Comparison of ENCODE assay signal across 12 cellular contexts in the genomic region with DNA sequence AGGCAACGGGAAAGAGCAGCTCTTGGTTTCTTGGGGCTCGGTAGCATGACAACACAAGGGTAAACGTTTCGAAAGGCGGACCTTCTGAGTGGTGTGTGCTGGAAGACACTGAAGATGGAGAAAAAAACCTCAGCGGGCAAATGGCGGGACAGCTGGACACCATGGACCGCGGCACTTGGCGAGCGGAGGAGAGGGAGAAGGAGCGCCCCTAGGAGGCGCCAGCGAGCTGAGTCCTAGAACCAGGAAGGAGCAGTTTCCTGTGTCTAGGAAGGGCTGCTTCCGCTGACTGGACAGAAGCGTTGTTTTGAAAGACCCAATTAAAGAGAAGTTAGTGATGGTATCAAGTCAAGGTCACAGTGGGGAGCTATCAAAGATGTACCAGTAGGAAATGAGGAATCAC. TPM values are rescaled to one million over a fixed set of nuclear protein-coding genes. Genes with fewer than 3 reads are reported as not detected.
DNase-seq lines count a peak whose midpoint lies in the region; ATAC-seq, FAIRE-seq and TF ChIP-seq lines count a peak whose summit lies in the region.
"Had no signal": no experiment of that assay in that cellular context is flagged by ENCODE, and none has a peak within 500 bp of the region (broad histone marks: within the 10 kb centered on the region; RNA-seq: fewer than 3 reads in every experiment).

No MANE protein-coding gene starts in this region.

- no peaks in the 10 kb centered on the region for H3K27me3 ChIP-seq in GM23338 (ENCODE audit: insufficient read depth)

- H3K79me2 ChIP-seq in GM23338 (replicated peaks; ENCODE audit: insufficient read depth), result no peaks in the 10 kb centered on the region

- peak overlapping the region; percentile 86 for H2AFZ ChIP-seq in GM23338

- no peaks in the 10 kb centered on the region for H4K20me1 ChIP-seq in GM23338 (replicated peaks; ENCODE audit: insufficient read depth)

- ATAC-seq in GM23338 (peak; percentile 62), HG03571 (IDR thresholded peaks at IDR 0.05; ENCODE audit: unreplicated experiment) (no peak), HG03442 (IDR thresholded peaks at IDR 0.05; ENCODE audit: unreplicated experiment) (no peak)
- ATAC-seq: CD8-positive, alpha-beta T cell had no signal

- FAIRE-seq in D721Med (lab: Jason Lieb, UNC), result no peak

- no peak overlapping the region for H3K27ac ChIP-seq in GM23338 (ENCODE audit: low read depth)
- H3K27ac ChIP-seq in VCaP, result no peak overlapping the region

- H3K9me3 Mint-ChIP-seq in GM23338 (no peaks in the 10 kb centered on the region), immature natural killer cell (peaks cover 0 to 10% (median 2%) of the 10 kb centered on the region in 6 donors)
- H3K9me3 Mint-ChIP-seq: CD8-positive, alpha-beta T cell had no signal

- TF ChIP-seq CTCF in D721Med (IDR thresholded peaks at IDR 0.05; ENCODE audit: insufficient read depth, missing control alignments), result peak; percentile 2
- TF ChIP-seq CTCF in GM23338 (conservative IDR thresholded peaks at IDR 0.05; ENCODE audit: low read depth in 2 of 2), result peak; percentile 82
- TF ChIP-seq CTCF in VCaP (conservative IDR thresholded peaks at IDR 0.05), result peak; percentile 2; the same call in 1 of the 2 replicates

- H3K36me3 Mint-ChIP-seq in GM23338 (ENCODE audit: low read depth) (no peaks in the 10 kb centered on the region), immature natural killer cell (peaks cover 0 to 4% (median 0%) of the 10 kb centered on the region in 3 donors)
- H3K36me3 Mint-ChIP-seq: CD8-positive, alpha-beta T cell had no signal

- H3K9me2 ChIP-seq in GM23338 (ENCODE audit: insufficient read depth), result peaks cover 12% of the 10 kb centered on the region

- DNase-seq in D721Med (ENCODE audit: insufficient read length, low spot score) (no peak), GM23338 (ENCODE audit: low spot score) (peak; percentile 89), immature natural killer cell (no peak), NAMALWA (ENCODE audit: low spot score) (no peak)
- DNase-seq: activated CD4-positive, alpha-beta T cell treated with anti-CD3 and anti-CD28 coated beads, Interleukin-2, amount 10 ng/mL, durations not matched to agents 7 days and 5 days; activated naive CD4-positive, alpha-beta T cell treated with anti-CD3 and anti-CD28 coated beads for 36 hours; CD8-positive, alpha-beta T cell; GOT3; NCI-H1694 had no signal

- H3K4me1 ChIP-seq in GM23338 (ENCODE audit: insufficient read depth), result peaks cover 10% of the 10 kb centered on the region

- no peaks in the 10 kb centered on the region for H3K36me3 ChIP-seq in GM23338 (ENCODE audit: insufficient read depth)

- peaks cover 23% of the 10 kb centered on the region for H3K4me1 Mint-ChIP-seq in GM23338
- no peaks in the 10 kb centered on the region for H3K4me1 Mint-ChIP-seq in immature natural killer cell
- H3K4me1 Mint-ChIP-seq: activated CD4-positive, alpha-beta T cell treated with anti-CD3 and anti-CD28 coated beads, Interleukin-2, amount 10 ng/mL, durations not matched to agents 7 days and 5 days had no signal

- H3F3A ChIP-seq in GM23338 (replicated peaks; ENCODE audit: low read depth), result 0 out of 2 replicates have a peak, but pooled peaks cover 3% of the 10 kb centered on the region

- H3K27me3 Mint-ChIP-seq in GM23338 (ENCODE audit: insufficient read depth, low read depth, poor library complexity) (peaks cover 2% of the 10 kb centered on the region), immature natural killer cell (ENCODE audit: low read depth in 3 of 3) (peaks cover 0 to 4% (median 3%) of the 10 kb centered on the region in 3 donors)

- no peak overlapping the region for H3K4me3 ChIP-seq in GM23338

- H3K27ac Mint-ChIP-seq in GM23338 (no peak overlapping the region), immature natural killer cell (peak overlapping the region in 1 of 6 donors; percentile 9)
- H3K27ac Mint-ChIP-seq: activated CD4-positive, alpha-beta T cell treated with anti-CD3 and anti-CD28 coated beads, Interleukin-2, amount 10 ng/mL, durations not matched to agents 7 days and 5 days; activated naive CD4-positive, alpha-beta T cell treated with anti-CD3 and anti-CD28 coated beads for 36 hours; CD8-positive, alpha-beta T cell had no signal

- H3K4me2 ChIP-seq in GM23338, result no peak overlapping the region

- H3K4me3 Mint-ChIP-seq in GM23338, result no peak overlapping the region
- peak overlapping the region in 3 of 5 donors; percentile 38 to 56 (median 49) for H3K4me3 Mint-ChIP-seq in immature natural killer cell
- H3K4me3 Mint-ChIP-seq: activated CD4-positive, alpha-beta T cell treated with anti-CD3 and anti-CD28 coated beads, Interleukin-2, amount 10 ng/mL, durations not matched to agents 7 days and 5 days; activated naive CD4-positive, alpha-beta T cell treated with anti-CD3 and anti-CD28 coated beads for 36 hours; CD8-positive, alpha-beta T cell had no signal

TF ChIP-seq in GM23338, 12 proteins besides CTCF, POLR2A, EP300 and RAD21:
- TF ChIP-seq NANOG (IDR thresholded peaks at IDR 0.05; ENCODE audit: borderline replicate concordance), result no peak
- no peak for TF ChIP-seq JUNB (IDR thresholded peaks at IDR 0.05; ENCODE audit: unreplicated experiment)
- TF ChIP-seq ZNF114 (CRISPR knock-in tag; IDR thresholded peaks at IDR 0.05), result no peak
- TF ChIP-seq, protein P1, sequence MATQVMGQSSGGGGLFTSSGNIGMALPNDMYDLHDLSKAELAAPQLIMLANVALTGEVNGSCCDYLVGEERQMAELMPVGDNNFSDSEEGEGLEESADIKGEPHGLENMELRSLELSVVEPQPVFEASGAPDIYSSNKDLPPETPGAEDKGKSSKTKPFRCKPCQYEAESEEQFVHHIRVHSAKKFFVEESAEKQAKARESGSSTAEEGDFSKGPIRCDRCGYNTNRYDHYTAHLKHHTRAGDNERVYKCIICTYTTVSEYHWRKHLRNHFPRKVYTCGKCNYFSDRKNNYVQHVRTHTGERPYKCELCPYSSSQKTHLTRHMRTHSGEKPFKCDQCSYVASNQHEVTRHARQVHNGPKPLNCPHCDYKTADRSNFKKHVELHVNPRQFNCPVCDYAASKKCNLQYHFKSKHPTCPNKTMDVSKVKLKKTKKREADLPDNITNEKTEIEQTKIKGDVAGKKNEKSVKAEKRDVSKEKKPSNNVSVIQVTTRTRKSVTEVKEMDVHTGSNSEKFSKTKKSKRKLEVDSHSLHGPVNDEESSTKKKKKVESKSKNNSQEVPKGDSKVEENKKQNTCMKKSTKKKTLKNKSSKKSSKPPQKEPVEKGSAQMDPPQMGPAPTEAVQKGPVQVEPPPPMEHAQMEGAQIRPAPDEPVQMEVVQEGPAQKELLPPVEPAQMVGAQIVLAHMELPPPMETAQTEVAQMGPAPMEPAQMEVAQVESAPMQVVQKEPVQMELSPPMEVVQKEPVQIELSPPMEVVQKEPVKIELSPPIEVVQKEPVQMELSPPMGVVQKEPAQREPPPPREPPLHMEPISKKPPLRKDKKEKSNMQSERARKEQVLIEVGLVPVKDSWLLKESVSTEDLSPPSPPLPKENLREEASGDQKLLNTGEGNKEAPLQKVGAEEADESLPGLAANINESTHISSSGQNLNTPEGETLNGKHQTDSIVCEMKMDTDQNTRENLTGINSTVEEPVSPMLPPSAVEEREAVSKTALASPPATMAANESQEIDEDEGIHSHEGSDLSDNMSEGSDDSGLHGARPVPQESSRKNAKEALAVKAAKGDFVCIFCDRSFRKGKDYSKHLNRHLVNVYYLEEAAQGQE (IDR thresholded peaks at IDR 0.05; ENCODE audit: unreplicated experiment), result no peak

RNA-seq across cellular contexts. Expression of a gene that starts 44.0 kb away (rescaled TPM):
- 2.4 and 4.4 TPM in 2 replicates for total RNA-seq in GM23338 (2014; rRNA removed; shearing (Covaris generic))
- polyA plus RNA-seq in GM23338 (2016; fragmentation: Nextera tagmentation; extraction: Ambion mirVana) (0.68 and 1.2 TPM in 2 replicates), immature natural killer cell (not detected)
- total RNA-seq: activated CD4-positive, alpha-beta T cell treated with anti-CD3 and anti-CD28 coated beads, Interleukin-2, amount 10 ng/mL, durations not matched to agents 7 days and 5 days; activated naive CD4-positive, alpha-beta T cell treated with anti-CD3 and anti-CD28 coated beads for 36 hours; CD8-positive, alpha-beta T cell had no signal

Comparison
In these comparisons a context has a peak if more than half of its experiments do, and no peak if none do; other contexts are left out.
1. CTCF ChIP-seq: peak in every context shown above with its lines; median percentile 82 in GM23338; 2 in D721Med; 2 in VCaP.